7 cellular contexts compared by ENCODE assay signal in genomic region chr10:132186488-132187413, GRCh38. TPM values are rescaled to one million over a fixed set of nuclear protein-coding genes. Genes with fewer than 3 reads are reported as not detected.
DNase-seq lines count a peak whose midpoint lies in the region; ATAC-seq and FAIRE-seq lines count a peak whose summit lies in the region.

Gene DPYSL4, plus strand, starts transcription at chr10:132186948. Its CDS starts 116 bp downstream, at chr10:132187064.

- H3K36me3 ChIP-seq in ectodermal cell (ENCODE audit: control insufficient read depth, insufficient read depth, low read length), result no peaks in the 10 kb centered on the region
- no peaks in the 10 kb centered on the region for H3K36me3 ChIP-seq in mesodermal cell (ENCODE audit: control insufficient read depth, insufficient read depth, low read length)
- H3K36me3 ChIP-seq in thymus (ENCODE audit: control insufficient read depth, insufficient read depth), result no peaks in the 10 kb centered on the region

- DNase-seq in GM19239 (ENCODE audit: insufficient read length, low spot score) (peak; percentile 72), NOMO-1 (lab: John Stamatoyannopoulos, UW; ENCODE audit: unreplicated experiment in 2 of 2) (no peak)

- peak within 1 kb of the TSS; percentile 70 for H3K4me3 Mint-ChIP-seq in T-helper 1 cell treated with Interleukin-12 subunit alpha and Interleukin-12 subunit beta and Interleukin-4 antibody, amounts not matched to agents 30 μg/mL and 1 μg/mL, for 36 hours

- H3K9me3 ChIP-seq in ectodermal cell (ENCODE audit: control insufficient read depth, low read length), result no peaks in the 10 kb centered on the region
- H3K9me3 ChIP-seq in mesodermal cell (ENCODE audit: control insufficient read depth, low read length), result no peaks in the 10 kb centered on the region
- H3K9me3 ChIP-seq in thymus (ENCODE audit: control insufficient read depth), result no peaks in the 10 kb centered on the region

- no peak within 1 kb of the TSS for H3K27ac Mint-ChIP-seq in T-helper 1 cell treated with Interleukin-12 subunit alpha and Interleukin-12 subunit beta and Interleukin-4 antibody, amounts not matched to agents 30 μg/mL and 1 μg/mL, for 36 hours

- no peak for ATAC-seq in GM18867 (IDR thresholded peaks at IDR 0.05; ENCODE audit: unreplicated experiment)

- H3K9me3 Mint-ChIP-seq in T-helper 1 cell treated with Interleukin-12 subunit alpha and Interleukin-12 subunit beta and Interleukin-4 antibody, amounts not matched to agents 30 μg/mL and 1 μg/mL, for 36 hours, result no peaks in the 10 kb centered on the region

- H3K4me3 ChIP-seq in ectodermal cell (ENCODE audit: insufficient read depth, low read depth, low read length) (peak within 1 kb of the TSS; percentile 55), mesodermal cell (ENCODE audit: extremely low read depth, insufficient read depth, low read length, poor library complexity, severe bottlenecking) (peak within 1 kb of the TSS; percentile 54), thymus (ENCODE audit: low read length) (peak within 1 kb of the TSS; percentile 22)

- H3K27me3 ChIP-seq in ectodermal cell (ENCODE audit: control insufficient read depth, insufficient read depth, low read length, poor library complexity, severe bottlenecking), result peaks cover 76% of the 10 kb centered on the region
- H3K27me3 ChIP-seq in thymus (ENCODE audit: control insufficient read depth, insufficient read depth), result peaks cover 45% of the 10 kb centered on the region

- H3K4me1 ChIP-seq in ectodermal cell (ENCODE audit: control insufficient read depth, insufficient read depth, low read length) (no peaks in the 10 kb centered on the region), mesodermal cell (ENCODE audit: control insufficient read depth, insufficient read depth, low read length, poor library complexity, severe bottlenecking) (no peaks in the 10 kb centered on the region), thymus (ENCODE audit: control insufficient read depth, insufficient read depth, low read length) (peaks cover 5% of the 10 kb centered on the region)

- no peak within 1 kb of the TSS for H3K27ac ChIP-seq in ectodermal cell (ENCODE audit: insufficient read depth, low read depth, low read length, poor library complexity, severe bottlenecking)
- H3K27ac ChIP-seq in mesodermal cell (ENCODE audit: low read depth, low read length, severe bottlenecking), result no peak within 1 kb of the TSS
- H3K27ac ChIP-seq in thymus (ENCODE audit: low read depth), result no peak within 1 kb of the TSS

- H3K36me3 Mint-ChIP-seq in T-helper 1 cell treated with Interleukin-12 subunit alpha and Interleukin-12 subunit beta and Interleukin-4 antibody, amounts not matched to agents 30 μg/mL and 1 μg/mL, for 36 hours (ENCODE audit: low read depth), result peaks cover 7% of the 10 kb centered on the region

- 1% methylated on average over 104 to 106 of the region's 106 CpGs for WGBS in ectodermal cell, 2 experiments
- 0 to 1% methylated on average over 51 to 62 of the region's 106 CpGs for WGBS in mesodermal cell (ENCODE audit: insufficient coverage in 2 of 2), 2 experiments
- WGBS in thymus, result 5% methylated on average over 104 of the region's 106 CpGs

- peaks cover 43% of the 10 kb centered on the region for H3K27me3 Mint-ChIP-seq in T-helper 1 cell treated with Interleukin-12 subunit alpha and Interleukin-12 subunit beta and Interleukin-4 antibody, amounts not matched to agents 30 μg/mL and 1 μg/mL, for 36 hours (ENCODE audit: low read depth)

- peaks cover 11% of the 10 kb centered on the region for H3K4me1 Mint-ChIP-seq in T-helper 1 cell treated with Interleukin-12 subunit alpha and Interleukin-12 subunit beta and Interleukin-4 antibody, amounts not matched to agents 30 μg/mL and 1 μg/mL, for 36 hours (ENCODE audit: low read depth)

- FAIRE-seq in GM19239 (lab: Jason Lieb, UNC), result no peak

RNA-seq across cellular contexts. Expression of gene DPYSL4, which starts in this region (rescaled TPM):
- 23.7 TPM for polyA plus RNA-seq in ectodermal cell (2013, experiment 1 of 4)
- 22.3 TPM for polyA plus RNA-seq in ectodermal cell (2013, experiment 2 of 4)
- 16.5 TPM for polyA plus RNA-seq in ectodermal cell (2013, experiment 3 of 4)
- 20.5 TPM for polyA plus RNA-seq in ectodermal cell (2013, experiment 4 of 4)
- polyA plus RNA-seq in mesodermal cell (2013, experiment 1 of 2), result 18.5 TPM
- polyA plus RNA-seq in mesodermal cell (2013, experiment 2 of 2), result 17.0 TPM
- polyA plus RNA-seq in thymus, result 0.89 TPM
